Comparison of ENCODE assay signal across 10 cellular contexts in the genomic region with DNA sequence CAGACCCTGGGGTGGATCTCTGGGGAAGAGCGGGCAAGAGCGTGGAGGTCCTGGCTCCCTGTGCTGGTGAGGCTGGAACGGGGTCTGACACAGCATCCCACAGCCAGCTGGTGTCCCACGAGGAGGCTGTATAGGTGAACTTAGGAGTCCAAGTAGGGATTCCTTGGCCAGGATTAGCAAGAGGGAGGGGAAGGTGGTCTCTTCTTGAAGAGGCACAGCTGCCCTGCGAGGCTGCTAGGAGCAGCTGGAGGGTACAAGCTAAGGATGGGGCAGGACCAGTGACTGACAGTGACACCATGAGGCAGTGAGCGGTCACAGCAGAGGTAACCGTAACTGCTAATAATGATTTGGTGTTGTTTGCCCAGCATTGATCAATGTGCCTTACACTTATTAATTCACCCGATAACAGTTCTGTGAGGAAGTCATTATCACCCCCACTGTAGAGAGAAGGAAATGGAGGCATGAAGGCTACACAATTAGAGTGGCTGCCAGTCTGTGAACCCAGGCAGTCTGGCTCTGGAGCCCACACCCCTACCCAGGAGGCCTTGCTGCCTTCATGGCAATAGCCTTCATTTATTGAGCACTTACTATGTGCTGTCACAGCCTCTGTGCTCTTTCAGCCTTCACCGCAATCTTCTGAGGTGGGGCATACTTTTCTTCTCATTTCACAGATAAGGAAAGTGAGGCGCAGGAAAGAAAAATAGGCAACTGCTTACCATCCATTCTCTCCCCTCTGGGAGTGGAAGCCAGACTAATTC. TPM values are rescaled to one million over a fixed set of nuclear protein-coding genes. Genes with fewer than 3 reads are reported as not detected.
A peak's percentile ranks its signal among the peaks of the same experiment; 100 is the strongest.
DNase-seq lines count a peak whose midpoint lies in the region; ATAC-seq, FAIRE-seq and TF ChIP-seq lines count a peak whose summit lies in the region.
"Had no signal": no experiment of that assay in that cellular context is flagged by ENCODE, and none has a peak within 500 bp of the region (broad histone marks: within the 10 kb centered on the region; RNA-seq: fewer than 3 reads in every experiment).

No MANE protein-coding gene starts in this region.

- H3K9me3 ChIP-seq in Caco-2 (no peaks in the 10 kb centered on the region), K562 (replicated peaks; ENCODE audit: control insufficient read depth, insufficient read depth, low read depth, low read length) (no peaks in the 10 kb centered on the region), keratinocyte (ENCODE audit: control insufficient read depth, low read depth, low read length) (no peaks in the 10 kb centered on the region)

- peak overlapping the region; percentile 98 for H3K27ac Mint-ChIP-seq in Caco-2 (ENCODE audit: unreplicated experiment)

- no peak overlapping the region for H3K4me3 Mint-ChIP-seq in Caco-2 (ENCODE audit: unreplicated experiment)

- H3K9ac ChIP-seq in K562 (ENCODE audit: insufficient read depth in 1 of 2, low read depth in 2 of 2, low read length in 2 of 2) = peak overlapping the region in 1 of 2 experiments; percentile 39; a peak in 1 of 4 replicates
- H3K9ac ChIP-seq in keratinocyte (ENCODE audit: control insufficient read depth, extremely low read depth, insufficient read depth, low read length) = no peak overlapping the region

- FAIRE-seq in K562 (lab: Jason Lieb, UNC) (peak; percentile 84), keratinocyte (lab: Jason Lieb, UNC) (no peak)

- no peaks in the 10 kb centered on the region for H4K20me1 ChIP-seq in K562 (replicated peaks; ENCODE audit: control insufficient read depth, insufficient read depth, low read length)
- H4K20me1 ChIP-seq in keratinocyte (ENCODE audit: control insufficient read depth, extremely low read depth, insufficient read depth, low read length) = no peaks in the 10 kb centered on the region

- no peak overlapping the region for H3K4me3 ChIP-seq in Caco-2 (ENCODE audit: low read depth, low read length)
- H3K4me3 ChIP-seq in K562 = no peak overlapping the region
- no peak overlapping the region for H3K4me3 ChIP-seq in keratinocyte (ENCODE audit: control insufficient read depth in 2 of 3, extremely low read depth in 1 of 3, insufficient read depth in 2 of 3, low read depth in 1 of 3, low read length in 3 of 3)
- H3K4me3 ChIP-seq: SK-N-MC, skin epidermis had no signal

- TF ChIP-seq CTCF in Caco-2 (IDR thresholded peaks at IDR 0.05; ENCODE audit: insufficient read depth in 1 of 2, low read depth in 1 of 2, low read length in 1 of 2, severe bottlenecking in 1 of 2, unreplicated experiment in 1 of 2) (peak; percentile 62 to 69), K562 (IDR thresholded peaks at IDR 0.05 in 2 of 3, conservative IDR thresholded peaks at IDR 0.05 in 1 of 3; ENCODE audit: insufficient read depth in 2 of 3, low read depth in 1 of 3, low read length in 3 of 3) (peak; percentile 68 to 78 (median 73)), keratinocyte (optimal IDR thresholded peaks at IDR 0.05 in 1 of 3, IDR thresholded peaks at IDR 0.05 in 1 of 3, conservative IDR thresholded peaks at IDR 0.05 in 1 of 3; ENCODE audit: extremely low read depth in 1 of 3, insufficient read depth in 2 of 3, low read length in 3 of 3) (peak in 2 of 3 experiments; percentile 15 to 96)

- peaks cover 2% of the 10 kb centered on the region for H3K9me1 ChIP-seq in K562 (ENCODE audit: control insufficient read depth, insufficient read depth, low read length)
- no peaks in the 10 kb centered on the region for H3K9me1 ChIP-seq in keratinocyte (ENCODE audit: control insufficient read depth, extremely low read depth, insufficient read depth, low read length)

- CTCF ChIA-PET in Caco-2 (lab: Charles Lee) = interaction anchor here (0.6 to 5.2 kb wide), 9 partner anchors 21 to 240 kb away, joined by 3 to 46 read pairs (median 4); no protein-coding TSS in a partner anchor
- CTCF ChIA-PET in K562 (lab: Yijun Ruan, JAX; ENCODE audit: low intra/inter-chr PET ratio) = interaction anchor here (0.6 to 1.0 kb wide), 3 partner anchors 97 to 102 kb away, joined by 3 to 5 read pairs (median 4); no protein-coding TSS in a partner anchor

- H3K27me3 Mint-ChIP-seq in Caco-2 (ENCODE audit: insufficient read depth, unreplicated experiment) = no peaks in the 10 kb centered on the region

- H3K27me3 ChIP-seq in Caco-2 (replicated peaks; ENCODE audit: control insufficient read depth, insufficient read depth, low read length) (no peaks in the 10 kb centered on the region), K562 (ENCODE audit: control insufficient read depth in 2 of 2, insufficient read depth in 2 of 2, low read length in 2 of 2) (no peaks in the 10 kb centered on the region), keratinocyte (ENCODE audit: control insufficient read depth, extremely low read depth, insufficient read depth, low read length) (no peaks in the 10 kb centered on the region)

- H3K36me3 ChIP-seq in Caco-2 (ENCODE audit: control insufficient read depth, insufficient read depth, low read length) (no peaks in the 10 kb centered on the region), K562 (ENCODE audit: control insufficient read depth, insufficient read depth, low read length) (no peaks in the 10 kb centered on the region), keratinocyte (ENCODE audit: control insufficient read depth in 2 of 2, extremely low read depth in 1 of 2, insufficient read depth in 2 of 2, low read length in 2 of 2) (no peaks in the 10 kb centered on the region)

- dilution Hi-C loops in keratinocyte (cut with MboI; ENCODE audit: extremely low pct_ligation_motif_present, low sequenced_read_pairs) = no loop called here

- no peaks in the 10 kb centered on the region for H3K9me3 Mint-ChIP-seq in Caco-2 (ENCODE audit: unreplicated experiment)

- WGBS in K562 (ENCODE audit: insufficient coverage, low coverage, missing lambda C conversion rate) = 25% methylated on average over 8 of the region's 10 CpGs

- intact Hi-C loops in Caco-2 (cut with micrococcal nuclease; ENCODE audit: unreplicated experiment) (loop anchor here (2.0 to 10.0 kb wide), 2 partner anchors 87 to 239 kb away; partner anchors contain the start of gene ATP13A3), K562 (cut with micrococcal nuclease) (loop anchor here (1.0 to 5.0 kb wide), 3 partner anchors 53 to 242 kb away; no protein-coding TSS in a partner anchor)

- H3K79me2 ChIP-seq in K562 (ENCODE audit: control insufficient read depth, insufficient read depth, low read length) (no peaks in the 10 kb centered on the region), keratinocyte (ENCODE audit: control insufficient read depth, insufficient read depth, low read length) (no peaks in the 10 kb centered on the region)

- no peak for TF ChIP-seq POLR2A in K562 (conservative IDR thresholded peaks at IDR 0.05)

- TF ChIP-seq EP300 in K562 (IDR thresholded peaks at IDR 0.05; ENCODE audit: low read length) = no peak

- DNase-seq in Caco-2 (peak; percentile 55 to 62), RPMI7951 (ENCODE audit: low read depth) (peak; percentile 51), K562 (ENCODE audit: extremely low read depth in 1 of 4, low spot score in 3 of 4) (peak; percentile 33 to 70 (median 56)), keratinocyte (ENCODE audit: low read depth, low spot score) (no peak), NCI-H2227 (lab: John Stamatoyannopoulos, UW; ENCODE audit: unreplicated experiment) (no peak)
- DNase-seq in stimulated activated naive CD4-positive, alpha-beta T cell treated with Interleukin-2 at 50 U/mL for 16 hours (lab: John Stamatoyannopoulos, UW) = peak; percentile 16

- H3K27ac ChIP-seq in K562 (ENCODE audit: extremely low read depth, low read depth, low read length) (no peak overlapping the region), keratinocyte (ENCODE audit: control insufficient read depth, insufficient read depth, low read length) (no peak overlapping the region)
- H3K27ac ChIP-seq: SK-N-MC had no signal

- BruUV-seq in Caco-2 (replicated peaks; lab: Mats Ljungman, UMichigan) (no TSS peak), K562 (replicated peaks; lab: Mats Ljungman, UMichigan) (no TSS peak)

- H3K4me1 ChIP-seq in Caco-2 (peaks cover 54% of the 10 kb centered on the region), K562 (replicated peaks in 1 of 2; ENCODE audit: control insufficient read depth in 2 of 2, insufficient read depth in 2 of 2, low read length in 2 of 2) (peaks cover 39 to 53% of the 10 kb centered on the region in 2 experiments), keratinocyte (ENCODE audit: control insufficient read depth, extremely low read depth, insufficient read depth, low read length) (peaks cover 41% of the 10 kb centered on the region)

- H3K4me1 Mint-ChIP-seq in Caco-2 (ENCODE audit: low read depth, unreplicated experiment) = peaks cover 51% of the 10 kb centered on the region

- in situ Hi-C loops in K562 (cut with MboI) = no loop called here

- peak; percentile 68 to 81 for TF ChIP-seq RAD21 in K562 (CRISPR knock-in tag; conservative IDR thresholded peaks at IDR 0.05 in 1 of 2, IDR thresholded peaks at IDR 0.05 in 1 of 2)

- peak; percentile 88 for ATAC-seq in GM19395 (IDR thresholded peaks at IDR 0.05; ENCODE audit: unreplicated experiment)
- peak; percentile 82 for ATAC-seq in HG03575 (IDR thresholded peaks at IDR 0.05; ENCODE audit: extremely low read depth, insufficient number of reproducible peaks, low FRiP score, unreplicated experiment)
- ATAC-seq in K562 = peak; percentile 80

- H2AFZ ChIP-seq in K562 (ENCODE audit: low read depth, low read length) = no peak overlapping the region
- H2AFZ ChIP-seq in keratinocyte (ENCODE audit: control insufficient read depth, low read length) = no peak overlapping the region

- POLR2A ChIA-PET in Caco-2 (lab: Charles Lee) (interaction anchor here (0.9 to 1.2 kb wide), 3 partner anchors 33 to 102 kb away, joined by 3 to 8 read pairs (median 3); no protein-coding TSS in a partner anchor), K562 (lab: Yijun Ruan, JAX) (interaction anchor here (0.8 to 1.0 kb wide), 2 partner anchors 18 to 84 kb away, joined by 4 read pairs; no protein-coding TSS in a partner anchor)

- peaks cover 6% of the 10 kb centered on the region for H3K36me3 Mint-ChIP-seq in Caco-2 (ENCODE audit: insufficient read depth, unreplicated experiment)

- no peak overlapping the region; the same call in 1 of the 2 replicates for H3K4me2 ChIP-seq in K562 (ENCODE audit: insufficient read depth, low read length)
- H3K4me2 ChIP-seq in keratinocyte (ENCODE audit: control insufficient read depth, extremely low read depth, insufficient read depth, low read depth, low read length) = no peak overlapping the region

RNA-seq across cellular contexts. Expression of gene TMEM44, which starts 59.4 kb away (rescaled TPM):
- total RNA-seq in Caco-2 (2022) (11.8 and 16.3 TPM in 2 replicates), K562 (2014; rRNA removed) (13.1 and 13.8 TPM in 2 replicates), K562 (2014; rRNA removed; fragmentation: Illumina TruSeq; extraction: Trizol) (6.0 and 7.2 TPM in 2 replicates), K562 (2015; rRNA removed; fragmentation: Illumina TruSeq; extraction: Trizol) (7.5 TPM in 2 replicates), K562 (2021) (16.9 and 18.1 TPM in 2 replicates)
- total RNA-seq in RPMI7951 (2014; rRNA removed; shearing (Covaris generic)) = 13.8 and 19.0 TPM in 2 replicates
- 57.1 and 107 TPM in 2 replicates for total RNA-seq in K562 (2011; cell fraction: chromatin; rRNA removed; ENCODE audit: low replicate concordance)
- 59.7 and 67.4 TPM in 2 replicates for total RNA-seq in K562 (2011; cell fraction: nucleolus; rRNA removed)
- total RNA-seq in K562 (2011; cell fraction: nucleoplasm; rRNA removed) = 57.2 and 61.1 TPM in 2 replicates
- polyA plus RNA-seq in K562 (2011; rRNA removed) (13.5 and 14.5 TPM in 2 replicates), K562 (2014; fragmentation: Illumina TruSeq; extraction: Trizol) (11.3 and 12.4 TPM in 2 replicates), K562 (2014; fragmentation: Nextera tagmentation; extraction: Ambion mirVana) (1 to 10 TPM in 1 of 2 experiments, under 1 TPM in 1; 0.53 to 1.7 TPM), K562 (2014; rRNA removed) (15.5 and 16.2 TPM in 2 replicates), keratinocyte (13.3 to 19.1 TPM (median 16.6 TPM) in 3 replicates)
- polyA plus RNA-seq in K562 (2011; cell fraction: cytosol; rRNA removed) = 11.8 and 16.3 TPM in 2 replicates
- polyA plus RNA-seq in K562 (2011; cell fraction: nucleus; rRNA removed) = 44.6 and 76.9 TPM in 2 replicates
- polyA plus RNA-seq in K562 (2012) = 9.8 and 17.5 TPM in 2 replicates
- 9.1 and 13.7 TPM in 2 replicates for polyA minus RNA-seq in K562 (2011; rRNA and poly(A)+ RNA removed)
- polyA minus RNA-seq in K562 (2011; cell fraction: cytosol; rRNA and poly(A)+ RNA removed) = 7.7 and 7.8 TPM in 2 replicates
- polyA minus RNA-seq in K562 (2011; cell fraction: nucleus; rRNA and poly(A)+ RNA removed) = 13.4 and 18.8 TPM in 2 replicates
- 4.4 TPM for polyA plus RNA-seq in keratinocyte (2011; ENCODE audit: low read depth)
- 9.9 and 13.3 TPM in 2 replicates for polyA plus RNA-seq in keratinocyte (2011; cell fraction: cytosol; rRNA removed)
- polyA plus RNA-seq in keratinocyte (2011; cell fraction: nucleus; rRNA removed) = 39.7 and 55.1 TPM in 2 replicates
- 7.3 and 17.4 TPM in 2 replicates for polyA plus RNA-seq in keratinocyte (2012; ENCODE audit: low replicate concordance)
- polyA minus RNA-seq in keratinocyte = 14.2 to 17.5 TPM (median 16.5 TPM) in 3 replicates
- polyA minus RNA-seq in keratinocyte (2011; cell fraction: cytosol; rRNA and poly(A)+ RNA removed) = 21.1 TPM
- 21.3 and 22.2 TPM in 2 replicates for polyA minus RNA-seq in keratinocyte (2011; cell fraction: nucleus; rRNA and poly(A)+ RNA removed)

Comparison
In these comparisons a context has a peak if more than half of its experiments do, and no peak if none do; other contexts are left out.
1. DNase-seq: peak in Caco-2 (2 of 2), RPMI7951 (single experiment), K562 (4 of 4) and stimulated activated naive CD4-positive, alpha-beta T cell treated with Interleukin-2 at 50 U/mL for 16 hours (single experiment); none in keratinocyte (single experiment) and NCI-H2227 (single experiment).
2. Peak in every context shown above with its lines, with median percentiles within 50 percentile points of each other: CTCF ChIP-seq and ATAC-seq.